In the genomic region with DNA sequence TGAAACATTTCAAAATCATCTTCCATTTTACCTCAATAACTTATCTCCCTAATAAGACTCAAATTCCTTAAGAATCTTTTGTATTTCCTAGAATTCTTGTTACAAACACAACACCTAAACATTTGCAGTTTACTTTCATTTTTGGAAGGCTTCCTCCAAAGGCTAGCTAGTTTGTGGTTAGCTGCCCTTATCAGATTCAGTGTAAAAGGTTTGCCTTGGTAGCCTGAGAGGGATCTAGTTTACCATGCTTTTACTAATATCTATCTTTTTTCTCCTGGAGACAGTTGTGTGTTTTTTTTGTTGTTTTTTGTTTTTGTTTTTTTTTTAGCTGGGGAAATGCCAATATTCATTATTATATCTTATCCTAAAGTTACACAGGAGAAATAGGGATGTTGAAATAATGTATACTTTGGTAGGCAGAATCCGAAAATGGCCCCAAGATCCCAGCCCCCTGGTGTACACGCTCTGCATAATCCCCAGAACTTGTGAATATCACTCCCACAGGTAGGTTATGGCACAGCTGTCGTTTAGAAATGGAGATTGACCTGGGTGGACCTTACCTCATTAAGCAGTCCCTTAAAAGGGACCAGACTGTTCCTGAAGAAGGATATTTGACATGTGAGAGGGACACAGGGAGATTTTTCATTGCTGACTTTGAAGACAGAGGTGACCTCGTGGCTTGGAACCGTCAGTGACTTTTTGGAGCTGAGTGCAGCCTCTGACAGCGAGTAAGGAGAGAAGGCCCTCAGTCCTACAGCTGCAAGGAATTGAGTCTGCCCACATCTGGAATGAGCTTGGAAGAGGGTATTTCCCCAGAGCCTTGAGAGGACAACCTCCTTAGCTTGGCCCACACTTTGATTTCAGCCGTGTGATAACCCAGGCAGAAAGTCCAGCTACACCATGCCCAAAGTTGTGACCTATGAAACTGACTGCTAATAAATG, we compare ENCODE assay signal across 1 cellular context.
TF ChIP-seq lines count a peak whose summit lies in the region.

No MANE protein-coding gene starts in this region.

TF ChIP-seq in K562, 482 proteins besides CTCF, POLR2A, EP300 and RAD21 (continued from another document and continues in another):
- no peak for TF ChIP-seq CTBP1 (IDR thresholded peaks at IDR 0.05; ENCODE audit: borderline replicate concordance)
- TF ChIP-seq, protein P1, sequence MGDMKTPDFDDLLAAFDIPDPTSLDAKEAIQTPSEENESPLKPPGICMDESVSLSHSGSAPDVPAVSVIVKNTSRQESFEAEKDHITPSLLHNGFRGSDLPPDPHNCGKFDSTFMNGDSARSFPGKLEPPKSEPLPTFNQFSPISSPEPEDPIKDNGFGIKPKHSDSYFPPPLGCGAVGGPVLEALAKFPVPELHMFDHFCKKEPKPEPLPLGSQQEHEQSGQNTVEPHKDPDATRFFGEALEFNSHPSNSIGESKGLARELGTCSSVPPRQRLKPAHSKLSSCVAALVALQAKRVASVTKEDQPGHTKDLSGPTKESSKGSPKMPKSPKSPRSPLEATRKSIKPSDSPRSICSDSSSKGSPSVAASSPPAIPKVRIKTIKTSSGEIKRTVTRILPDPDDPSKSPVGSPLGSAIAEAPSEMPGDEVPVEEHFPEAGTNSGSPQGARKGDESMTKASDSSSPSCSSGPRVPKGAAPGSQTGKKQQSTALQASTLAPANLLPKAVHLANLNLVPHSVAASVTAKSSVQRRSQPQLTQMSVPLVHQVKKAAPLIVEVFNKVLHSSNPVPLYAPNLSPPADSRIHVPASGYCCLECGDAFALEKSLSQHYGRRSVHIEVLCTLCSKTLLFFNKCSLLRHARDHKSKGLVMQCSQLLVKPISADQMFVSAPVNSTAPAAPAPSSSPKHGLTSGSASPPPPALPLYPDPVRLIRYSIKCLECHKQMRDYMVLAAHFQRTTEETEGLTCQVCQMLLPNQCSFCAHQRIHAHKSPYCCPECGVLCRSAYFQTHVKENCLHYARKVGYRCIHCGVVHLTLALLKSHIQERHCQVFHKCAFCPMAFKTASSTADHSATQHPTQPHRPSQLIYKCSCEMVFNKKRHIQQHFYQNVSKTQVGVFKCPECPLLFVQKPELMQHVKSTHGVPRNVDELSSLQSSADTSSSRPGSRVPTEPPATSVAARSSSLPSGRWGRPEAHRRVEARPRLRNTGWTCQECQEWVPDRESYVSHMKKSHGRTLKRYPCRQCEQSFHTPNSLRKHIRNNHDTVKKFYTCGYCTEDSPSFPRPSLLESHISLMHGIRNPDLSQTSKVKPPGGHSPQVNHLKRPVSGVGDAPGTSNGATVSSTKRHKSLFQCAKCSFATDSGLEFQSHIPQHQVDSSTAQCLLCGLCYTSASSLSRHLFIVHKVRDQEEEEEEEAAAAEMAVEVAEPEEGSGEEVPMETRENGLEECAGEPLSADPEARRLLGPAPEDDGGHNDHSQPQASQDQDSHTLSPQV (IDR thresholded peaks at IDR 0.05), result no peak
- TF ChIP-seq, protein P2, sequence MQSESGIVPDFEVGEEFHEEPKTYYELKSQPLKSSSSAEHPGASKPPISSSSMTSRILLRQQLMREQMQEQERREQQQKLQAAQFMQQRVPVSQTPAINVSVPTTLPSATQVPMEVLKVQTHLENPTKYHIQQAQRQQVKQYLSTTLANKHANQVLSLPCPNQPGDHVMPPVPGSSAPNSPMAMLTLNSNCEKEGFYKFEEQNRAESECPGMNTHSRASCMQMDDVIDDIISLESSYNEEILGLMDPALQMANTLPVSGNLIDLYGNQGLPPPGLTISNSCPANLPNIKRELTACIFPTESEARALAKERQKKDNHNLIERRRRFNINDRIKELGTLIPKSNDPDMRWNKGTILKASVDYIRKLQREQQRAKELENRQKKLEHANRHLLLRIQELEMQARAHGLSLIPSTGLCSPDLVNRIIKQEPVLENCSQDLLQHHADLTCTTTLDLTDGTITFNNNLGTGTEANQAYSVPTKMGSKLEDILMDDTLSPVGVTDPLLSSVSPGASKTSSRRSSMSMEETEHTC (IDR thresholded peaks at IDR 0.05), result no peak
- no peak for TF ChIP-seq RBM22 (IDR thresholded peaks at IDR 0.05; ENCODE audit: low read depth, low read length, poor library complexity, severe bottlenecking)
- TF ChIP-seq MTF1 (CRISPR knock-in tag; IDR thresholded peaks at IDR 0.05; ENCODE audit: borderline replicate concordance), result no peak
- TF ChIP-seq CEBPB (tag; IDR thresholded peaks at IDR 0.05), result 0 out of 2 replicates have a peak, but pooled peaks have one; percentile 29
- TF ChIP-seq, protein P3, sequence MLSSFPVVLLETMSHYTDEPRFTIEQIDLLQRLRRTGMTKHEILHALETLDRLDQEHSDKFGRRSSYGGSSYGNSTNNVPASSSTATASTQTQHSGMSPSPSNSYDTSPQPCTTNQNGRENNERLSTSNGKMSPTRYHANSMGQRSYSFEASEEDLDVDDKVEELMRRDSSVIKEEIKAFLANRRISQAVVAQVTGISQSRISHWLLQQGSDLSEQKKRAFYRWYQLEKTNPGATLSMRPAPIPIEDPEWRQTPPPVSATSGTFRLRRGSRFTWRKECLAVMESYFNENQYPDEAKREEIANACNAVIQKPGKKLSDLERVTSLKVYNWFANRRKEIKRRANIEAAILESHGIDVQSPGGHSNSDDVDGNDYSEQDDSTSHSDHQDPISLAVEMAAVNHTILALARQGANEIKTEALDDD (IDR thresholded peaks at IDR 0.05), result peak; percentile 99
- TF ChIP-seq HDAC2 (IDR thresholded peaks at IDR 0.05), result 0 out of 2 replicates have a peak, but pooled peaks have one; percentile 45
- TF ChIP-seq, protein P4, sequence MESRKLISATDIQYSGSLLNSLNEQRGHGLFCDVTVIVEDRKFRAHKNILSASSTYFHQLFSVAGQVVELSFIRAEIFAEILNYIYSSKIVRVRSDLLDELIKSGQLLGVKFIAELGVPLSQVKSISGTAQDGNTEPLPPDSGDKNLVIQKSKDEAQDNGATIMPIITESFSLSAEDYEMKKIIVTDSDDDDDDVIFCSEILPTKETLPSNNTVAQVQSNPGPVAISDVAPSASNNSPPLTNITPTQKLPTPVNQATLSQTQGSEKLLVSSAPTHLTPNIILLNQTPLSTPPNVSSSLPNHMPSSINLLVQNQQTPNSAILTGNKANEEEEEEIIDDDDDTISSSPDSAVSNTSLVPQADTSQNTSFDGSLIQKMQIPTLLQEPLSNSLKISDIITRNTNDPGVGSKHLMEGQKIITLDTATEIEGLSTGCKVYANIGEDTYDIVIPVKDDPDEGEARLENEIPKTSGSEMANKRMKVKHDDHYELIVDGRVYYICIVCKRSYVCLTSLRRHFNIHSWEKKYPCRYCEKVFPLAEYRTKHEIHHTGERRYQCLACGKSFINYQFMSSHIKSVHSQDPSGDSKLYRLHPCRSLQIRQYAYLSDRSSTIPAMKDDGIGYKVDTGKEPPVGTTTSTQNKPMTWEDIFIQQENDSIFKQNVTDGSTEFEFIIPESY (CRISPR knock-in tag; IDR thresholded peaks at IDR 0.05), result no peak
- TF ChIP-seq, protein P5, sequence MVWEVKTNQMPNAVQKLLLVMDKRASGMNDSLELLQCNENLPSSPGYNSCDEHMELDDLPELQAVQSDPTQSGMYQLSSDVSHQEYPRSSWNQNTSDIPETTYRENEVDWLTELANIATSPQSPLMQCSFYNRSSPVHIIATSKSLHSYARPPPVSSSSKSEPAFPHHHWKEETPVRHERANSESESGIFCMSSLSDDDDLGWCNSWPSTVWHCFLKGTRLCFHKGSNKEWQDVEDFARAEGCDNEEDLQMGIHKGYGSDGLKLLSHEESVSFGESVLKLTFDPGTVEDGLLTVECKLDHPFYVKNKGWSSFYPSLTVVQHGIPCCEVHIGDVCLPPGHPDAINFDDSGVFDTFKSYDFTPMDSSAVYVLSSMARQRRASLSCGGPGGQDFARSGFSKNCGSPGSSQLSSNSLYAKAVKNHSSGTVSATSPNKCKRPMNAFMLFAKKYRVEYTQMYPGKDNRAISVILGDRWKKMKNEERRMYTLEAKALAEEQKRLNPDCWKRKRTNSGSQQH (CRISPR knock-in tag; IDR thresholded peaks at IDR 0.05), result no peak
- TF ChIP-seq, protein P6, sequence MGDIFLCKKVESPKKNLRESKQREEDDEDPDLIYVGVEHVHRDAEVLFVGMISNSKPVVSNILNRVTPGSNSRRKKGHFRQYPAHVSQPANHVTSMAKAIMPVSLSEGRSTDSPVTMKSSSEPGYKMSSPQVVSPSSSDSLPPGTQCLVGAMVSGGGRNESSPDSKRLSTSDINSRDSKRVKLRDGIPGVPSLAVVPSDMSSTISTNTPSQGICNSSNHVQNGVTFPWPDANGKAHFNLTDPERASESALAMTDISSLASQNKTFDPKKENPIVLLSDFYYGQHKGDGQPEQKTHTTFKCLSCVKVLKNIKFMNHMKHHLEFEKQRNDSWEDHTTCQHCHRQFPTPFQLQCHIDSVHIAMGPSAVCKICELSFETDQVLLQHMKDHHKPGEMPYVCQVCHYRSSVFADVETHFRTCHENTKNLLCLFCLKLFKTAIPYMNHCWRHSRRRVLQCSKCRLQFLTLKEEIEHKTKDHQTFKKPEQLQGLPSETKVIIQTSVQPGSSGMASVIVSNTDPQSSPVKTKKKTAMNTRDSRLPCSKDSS (IDR thresholded peaks at IDR 0.05; ENCODE audit: low read depth, partially characterized antibody), result no peak
- peak; percentile 55; the same call in 1 of the 2 replicates for TF ChIP-seq SMARCC2 (IDR thresholded peaks at IDR 0.05; ENCODE audit: low read depth)
- TF ChIP-seq ELF2 (CRISPR knock-in tag; IDR thresholded peaks at IDR 0.05), result no peak
- TF ChIP-seq, protein P7, sequence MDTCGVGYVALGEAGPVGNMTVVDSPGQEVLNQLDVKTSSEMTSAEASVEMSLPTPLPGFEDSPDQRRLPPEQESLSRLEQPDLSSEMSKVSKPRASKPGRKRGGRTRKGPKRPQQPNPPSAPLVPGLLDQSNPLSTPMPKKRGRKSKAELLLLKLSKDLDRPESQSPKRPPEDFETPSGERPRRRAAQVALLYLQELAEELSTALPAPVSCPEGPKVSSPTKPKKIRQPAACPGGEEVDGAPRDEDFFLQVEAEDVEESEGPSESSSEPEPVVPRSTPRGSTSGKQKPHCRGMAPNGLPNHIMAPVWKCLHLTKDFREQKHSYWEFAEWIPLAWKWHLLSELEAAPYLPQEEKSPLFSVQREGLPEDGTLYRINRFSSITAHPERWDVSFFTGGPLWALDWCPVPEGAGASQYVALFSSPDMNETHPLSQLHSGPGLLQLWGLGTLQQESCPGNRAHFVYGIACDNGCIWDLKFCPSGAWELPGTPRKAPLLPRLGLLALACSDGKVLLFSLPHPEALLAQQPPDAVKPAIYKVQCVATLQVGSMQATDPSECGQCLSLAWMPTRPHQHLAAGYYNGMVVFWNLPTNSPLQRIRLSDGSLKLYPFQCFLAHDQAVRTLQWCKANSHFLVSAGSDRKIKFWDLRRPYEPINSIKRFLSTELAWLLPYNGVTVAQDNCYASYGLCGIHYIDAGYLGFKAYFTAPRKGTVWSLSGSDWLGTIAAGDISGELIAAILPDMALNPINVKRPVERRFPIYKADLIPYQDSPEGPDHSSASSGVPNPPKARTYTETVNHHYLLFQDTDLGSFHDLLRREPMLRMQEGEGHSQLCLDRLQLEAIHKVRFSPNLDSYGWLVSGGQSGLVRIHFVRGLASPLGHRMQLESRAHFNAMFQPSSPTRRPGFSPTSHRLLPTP (IDR thresholded peaks at IDR 0.05; ENCODE audit: borderline replicate concordance, extremely low read depth, insufficient read length), result no peak
- TF ChIP-seq BHLHE40 (IDR thresholded peaks at IDR 0.05; ENCODE audit: low read length), result no peak
- no peak for TF ChIP-seq OTX1 (CRISPR knock-in tag; IDR thresholded peaks at IDR 0.05)
- TF ChIP-seq ZNF57 (CRISPR knock-in tag; IDR thresholded peaks at IDR 0.05), result no peak
- no peak for TF ChIP-seq COPS2 (conservative IDR thresholded peaks at IDR 0.05)
- TF ChIP-seq ZNF707 (CRISPR knock-in tag; conservative IDR thresholded peaks at IDR 0.05), result no peak
- TF ChIP-seq ESRRB (CRISPR knock-in tag; IDR thresholded peaks at IDR 0.05; ENCODE audit: borderline replicate concordance), result no peak
- TF ChIP-seq ZC3H8 (IDR thresholded peaks at IDR 0.05), result no peak
- TF ChIP-seq ATF1 (CRISPR knock-in tag; IDR thresholded peaks at IDR 0.05), result no peak
- TF ChIP-seq ATF1 (tag; IDR thresholded peaks at IDR 0.05), result no peak
- no peak for TF ChIP-seq BRCA1 (IDR thresholded peaks at IDR 0.05)
- no peak for TF ChIP-seq BRCA1 (CRISPR knock-in tag; IDR thresholded peaks at IDR 0.05)
- no peak for TF ChIP-seq FOXA1 (IDR thresholded peaks at IDR 0.05; ENCODE audit: borderline replicate concordance)
- TF ChIP-seq ZNF354B (CRISPR knock-in tag; IDR thresholded peaks at IDR 0.05), result no peak
- TF ChIP-seq, protein P8, sequence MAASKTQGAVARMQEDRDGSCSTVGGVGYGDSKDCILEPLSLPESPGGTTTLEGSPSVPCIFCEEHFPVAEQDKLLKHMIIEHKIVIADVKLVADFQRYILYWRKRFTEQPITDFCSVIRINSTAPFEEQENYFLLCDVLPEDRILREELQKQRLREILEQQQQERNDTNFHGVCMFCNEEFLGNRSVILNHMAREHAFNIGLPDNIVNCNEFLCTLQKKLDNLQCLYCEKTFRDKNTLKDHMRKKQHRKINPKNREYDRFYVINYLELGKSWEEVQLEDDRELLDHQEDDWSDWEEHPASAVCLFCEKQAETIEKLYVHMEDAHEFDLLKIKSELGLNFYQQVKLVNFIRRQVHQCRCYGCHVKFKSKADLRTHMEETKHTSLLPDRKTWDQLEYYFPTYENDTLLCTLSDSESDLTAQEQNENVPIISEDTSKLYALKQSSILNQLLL (CRISPR knock-in tag; IDR thresholded peaks at IDR 0.05; ENCODE audit: borderline replicate concordance), result no peak
- TF ChIP-seq CBX5 (IDR thresholded peaks at IDR 0.05; ENCODE audit: borderline replicate concordance, low read depth), result no peak
- no peak for TF ChIP-seq HMG20B (CRISPR knock-in tag; IDR thresholded peaks at IDR 0.05)
- no peak for TF ChIP-seq GTF2F1 (IDR thresholded peaks at IDR 0.05; ENCODE audit: low read depth, low read length)
- TF ChIP-seq NFE2L1 (tag; IDR thresholded peaks at IDR 0.05; ENCODE audit: borderline replicate concordance, low read depth), result no peak
- TF ChIP-seq, protein P9, sequence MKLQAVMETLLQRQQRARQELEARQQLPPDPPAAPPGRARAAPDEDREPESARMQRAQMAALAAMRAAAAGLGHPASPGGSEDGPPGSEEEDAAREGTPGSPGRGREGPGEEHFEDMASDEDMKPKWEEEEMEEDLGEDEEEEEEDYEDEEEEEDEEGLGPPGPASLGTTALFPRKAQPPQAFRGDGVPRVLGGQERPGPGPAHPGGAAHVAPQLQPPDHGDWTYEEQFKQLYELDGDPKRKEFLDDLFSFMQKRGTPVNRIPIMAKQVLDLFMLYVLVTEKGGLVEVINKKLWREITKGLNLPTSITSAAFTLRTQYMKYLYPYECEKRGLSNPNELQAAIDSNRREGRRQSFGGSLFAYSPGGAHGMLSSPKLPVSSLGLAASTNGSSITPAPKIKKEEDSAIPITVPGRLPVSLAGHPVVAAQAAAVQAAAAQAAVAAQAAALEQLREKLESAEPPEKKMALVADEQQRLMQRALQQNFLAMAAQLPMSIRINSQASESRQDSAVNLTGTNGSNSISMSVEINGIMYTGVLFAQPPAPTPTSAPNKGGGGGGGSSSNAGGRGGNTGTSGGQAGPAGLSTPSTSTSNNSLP (IDR thresholded peaks at IDR 0.05; ENCODE audit: borderline replicate concordance, low read depth, low read length), result no peak
- no peak for TF ChIP-seq NCOR1 (IDR thresholded peaks at IDR 0.05)
- no peak for TF ChIP-seq GABPB2 (CRISPR knock-in tag; conservative IDR thresholded peaks at IDR 0.05)
- TF ChIP-seq, protein P10, sequence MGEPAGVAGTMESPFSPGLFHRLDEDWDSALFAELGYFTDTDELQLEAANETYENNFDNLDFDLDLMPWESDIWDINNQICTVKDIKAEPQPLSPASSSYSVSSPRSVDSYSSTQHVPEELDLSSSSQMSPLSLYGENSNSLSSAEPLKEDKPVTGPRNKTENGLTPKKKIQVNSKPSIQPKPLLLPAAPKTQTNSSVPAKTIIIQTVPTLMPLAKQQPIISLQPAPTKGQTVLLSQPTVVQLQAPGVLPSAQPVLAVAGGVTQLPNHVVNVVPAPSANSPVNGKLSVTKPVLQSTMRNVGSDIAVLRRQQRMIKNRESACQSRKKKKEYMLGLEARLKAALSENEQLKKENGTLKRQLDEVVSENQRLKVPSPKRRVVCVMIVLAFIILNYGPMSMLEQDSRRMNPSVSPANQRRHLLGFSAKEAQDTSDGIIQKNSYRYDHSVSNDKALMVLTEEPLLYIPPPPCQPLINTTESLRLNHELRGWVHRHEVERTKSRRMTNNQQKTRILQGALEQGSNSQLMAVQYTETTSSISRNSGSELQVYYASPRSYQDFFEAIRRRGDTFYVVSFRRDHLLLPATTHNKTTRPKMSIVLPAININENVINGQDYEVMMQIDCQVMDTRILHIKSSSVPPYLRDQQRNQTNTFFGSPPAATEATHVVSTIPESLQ (CRISPR knock-in tag; IDR thresholded peaks at IDR 0.05), result no peak
